ENCODE assay signal across 12 cellular contexts in the genomic region with DNA sequence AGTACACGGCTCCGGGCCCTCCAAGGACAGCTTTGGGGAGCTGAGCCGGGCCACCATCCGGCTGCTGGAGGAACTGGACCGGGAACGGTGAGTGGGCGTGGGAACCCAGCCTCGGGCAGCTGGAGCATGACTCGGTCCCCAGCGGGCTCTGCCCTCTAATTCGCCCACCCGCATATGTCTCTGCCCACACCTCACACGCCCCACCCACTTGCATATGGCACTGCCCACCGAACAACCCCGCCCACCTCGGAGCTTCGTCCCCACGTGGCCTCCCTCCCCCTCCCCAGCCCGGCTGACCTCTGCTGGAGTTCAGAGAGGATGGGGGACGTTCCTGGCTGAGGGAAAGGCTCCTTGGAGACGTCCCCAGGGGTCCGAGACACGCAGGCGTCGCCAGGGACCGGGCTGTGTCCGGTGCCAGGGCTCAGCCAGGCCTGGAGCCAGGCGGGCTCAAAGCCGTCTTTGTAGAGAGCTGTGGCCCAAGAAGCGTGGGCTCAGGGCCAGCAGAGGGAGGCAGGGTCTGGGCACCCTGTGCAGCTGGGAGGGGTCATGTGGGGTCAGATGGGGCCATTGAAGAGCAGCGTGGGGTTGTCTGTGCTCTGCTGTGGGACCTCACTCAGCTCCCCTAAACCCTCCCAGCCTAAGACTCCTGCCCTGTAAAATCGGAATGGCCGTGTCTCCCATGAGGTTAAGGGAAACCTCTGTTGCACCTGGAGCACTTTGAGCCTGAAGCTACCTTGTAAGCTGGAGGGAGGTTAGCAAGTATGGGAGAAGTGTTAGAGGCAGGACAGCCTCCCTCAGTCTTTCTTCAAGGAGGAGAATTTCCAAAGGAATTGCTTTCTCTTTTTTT. TPM values are rescaled to one million over a fixed set of nuclear protein-coding genes. Genes with fewer than 3 reads are reported as not detected.
DNase-seq lines count a peak whose midpoint lies in the region; ATAC-seq and TF ChIP-seq lines count a peak whose summit lies in the region.
"Had no signal": no experiment of that assay in that cellular context is flagged by ENCODE, and none has a peak within 500 bp of the region (broad histone marks: within the 10 kb centered on the region; RNA-seq: fewer than 3 reads in every experiment).

No MANE protein-coding gene starts in this region.

- H3K27me3 Mint-ChIP-seq in T-helper 17 cell (peaks cover 38% of the 10 kb centered on the region), glutamatergic neuron (ENCODE audit: unreplicated experiment) (peaks cover 18% of the 10 kb centered on the region)
- peaks cover 47% of the 10 kb centered on the region for H3K27me3 Mint-ChIP-seq in activated T-helper 1 cell treated with anti-CD3 and anti-CD28 coated beads, Interleukin-12 subunit alpha, Interleukin-12 subunit beta, Interleukin-2, Interleukin-4 antibody, amounts not matched to agents 30 ng/mL and 10 ng/mL and 1 ng/mL, durations not matched to agents 14 hours and 24 hours and 36 hours (ENCODE audit: insufficient read depth)

- no peak overlapping the region for H3K27ac Mint-ChIP-seq in T-helper 17 cell
- no peak overlapping the region for H3K27ac Mint-ChIP-seq in glutamatergic neuron (ENCODE audit: unreplicated experiment)
- H3K27ac Mint-ChIP-seq in activated T-helper 1 cell treated with anti-CD3 and anti-CD28 coated beads, Interleukin-12 subunit alpha, Interleukin-12 subunit beta, Interleukin-2, Interleukin-4 antibody, amounts not matched to agents 30 ng/mL and 10 ng/mL and 1 ng/mL, durations not matched to agents 14 hours and 24 hours and 36 hours, result no peak overlapping the region
- H3K27ac Mint-ChIP-seq: progenitor cell of endocrine pancreas had no signal

- peaks cover 11% of the 10 kb centered on the region for H3K36me3 Mint-ChIP-seq in T-helper 17 cell (ENCODE audit: low read depth)
- H3K36me3 Mint-ChIP-seq in glutamatergic neuron (ENCODE audit: unreplicated experiment), result peaks cover 6% of the 10 kb centered on the region
- H3K36me3 Mint-ChIP-seq in activated T-helper 1 cell treated with anti-CD3 and anti-CD28 coated beads, Interleukin-12 subunit alpha, Interleukin-12 subunit beta, Interleukin-2, Interleukin-4 antibody, amounts not matched to agents 30 ng/mL and 10 ng/mL and 1 ng/mL, durations not matched to agents 14 hours and 24 hours and 36 hours (ENCODE audit: low read depth), result no peaks in the 10 kb centered on the region

- peak overlapping the region; percentile 70 for H3K4me3 Mint-ChIP-seq in T-helper 17 cell
- peak overlapping the region; percentile 67 for H3K4me3 Mint-ChIP-seq in glutamatergic neuron (ENCODE audit: unreplicated experiment)
- no peak overlapping the region for H3K4me3 Mint-ChIP-seq in activated T-helper 1 cell treated with anti-CD3 and anti-CD28 coated beads, Interleukin-12 subunit alpha, Interleukin-12 subunit beta, Interleukin-2, Interleukin-4 antibody, amounts not matched to agents 30 ng/mL and 10 ng/mL and 1 ng/mL, durations not matched to agents 14 hours and 24 hours and 36 hours

- H3K4me3 ChIP-seq in left ventricle myocardium inferior (no peak overlapping the region), aorta (ENCODE audit: low read length in 2 of 2) (no peak overlapping the region)

- DNase-seq in left cardiac atrium, result peak; percentile 57
- no peak for DNase-seq in left ventricle myocardium inferior
- DNase-seq in T-helper 17 cell, result no peak
- DNase-seq in glutamatergic neuron, result peak; percentile 51
- DNase-seq in aorta, result no peak
- no peak for DNase-seq in activated T-helper 1 cell treated with anti-CD3 and anti-CD28 coated beads, Interleukin-12 subunit alpha, Interleukin-12 subunit beta, Interleukin-2, Interleukin-4 antibody, amounts not matched to agents 30 ng/mL and 10 ng/mL and 1 ng/mL, durations not matched to agents 14 hours and 24 hours and 36 hours (ENCODE audit: low spot score)
- DNase-seq in HuH-7 (ENCODE audit: low spot score), result no peak
- DNase-seq: Caco-2; stimulated activated naive CD4-positive, alpha-beta T cell treated with Interleukin-2 at 50 U/mL for 16 hours had no signal

- H3K27me3 ChIP-seq in left ventricle myocardium inferior (ENCODE audit: low read depth), result peaks cover 99% of the 10 kb centered on the region
- no peaks in the 10 kb centered on the region for H3K27me3 ChIP-seq in aorta (ENCODE audit: control insufficient read depth in 1 of 2, insufficient read depth in 2 of 2, low read length in 1 of 2)

- ATAC-seq in left cardiac atrium, result peak; percentile 27 to 80
- no peak for ATAC-seq in T-helper 17 cell
- ATAC-seq in aorta (ENCODE audit: low FRiP score), result peak; percentile 19
- no peak for ATAC-seq in HG03280 (IDR thresholded peaks at IDR 0.05; ENCODE audit: unreplicated experiment)
- ATAC-seq: Panc1 had no signal

- peaks cover 23% of the 10 kb centered on the region for H3K9me3 Mint-ChIP-seq in glutamatergic neuron (ENCODE audit: unreplicated experiment)
- H3K9me3 Mint-ChIP-seq in activated T-helper 1 cell treated with anti-CD3 and anti-CD28 coated beads, Interleukin-12 subunit alpha, Interleukin-12 subunit beta, Interleukin-2, Interleukin-4 antibody, amounts not matched to agents 30 ng/mL and 10 ng/mL and 1 ng/mL, durations not matched to agents 14 hours and 24 hours and 36 hours, result no peaks in the 10 kb centered on the region

- 3 to 4% methylated on average over 30 to 33 of the region's 33 CpGs for WGBS in aorta, 2 donors

- H3K9me3 ChIP-seq in left ventricle myocardium inferior (replicated peaks), result no peaks in the 10 kb centered on the region
- H3K9me3 ChIP-seq in T-helper 17 cell (ENCODE audit: control insufficient read depth, low read length, poor library complexity, severe bottlenecking), result no peaks in the 10 kb centered on the region
- no peaks in the 10 kb centered on the region for H3K9me3 ChIP-seq in aorta (ENCODE audit: control insufficient read depth, low read length)
- H3K9me3 ChIP-seq: Caco-2 had no signal

- TF ChIP-seq CTCF in left ventricle myocardium inferior (IDR thresholded peaks at IDR 0.05; ENCODE audit: borderline replicate concordance), result no peak
- no peak for TF ChIP-seq CTCF in glutamatergic neuron (IDR thresholded peaks at IDR 0.05; ENCODE audit: partially characterized antibody, unreplicated experiment)

- H3K4me1 Mint-ChIP-seq in T-helper 17 cell (peaks cover 17% of the 10 kb centered on the region), glutamatergic neuron (ENCODE audit: low read depth, unreplicated experiment) (peaks cover 15% of the 10 kb centered on the region)
- peaks cover 12% of the 10 kb centered on the region for H3K4me1 Mint-ChIP-seq in activated T-helper 1 cell treated with anti-CD3 and anti-CD28 coated beads, Interleukin-12 subunit alpha, Interleukin-12 subunit beta, Interleukin-2, Interleukin-4 antibody, amounts not matched to agents 30 ng/mL and 10 ng/mL and 1 ng/mL, durations not matched to agents 14 hours and 24 hours and 36 hours (ENCODE audit: low read depth)

- H3K4me1 ChIP-seq in left ventricle myocardium inferior (peaks cover 48% of the 10 kb centered on the region), aorta (ENCODE audit: control insufficient read depth in 1 of 2, insufficient read depth in 2 of 2, low read length in 2 of 2) (no peaks in the 10 kb centered on the region)
- H3K4me1 ChIP-seq: Caco-2 had no signal

- no peak overlapping the region for H3K27ac ChIP-seq in left ventricle myocardium inferior (replicated peaks)
- H3K27ac ChIP-seq in aorta (ENCODE audit: low read depth in 1 of 2, low read length in 2 of 2), result no peak overlapping the region

- intact Hi-C loops in left cardiac atrium (cut with DNase I) (loop anchor here in 1 of 2 donors (10.0 kb wide), 1 partner anchor 169 kb away; the partner anchor contains the start of gene EFNA2), left ventricle myocardium inferior (cut with micrococcal nuclease) (no loop called here), aorta (cut with DNase I) (no loop called here)
- intact Hi-C loops in activated T-helper 1 cell treated with anti-CD3 and anti-CD28 coated beads, Interleukin-12 subunit alpha, Interleukin-12 subunit beta, Interleukin-2, Interleukin-4 antibody, amounts not matched to agents 30 ng/mL and 10 ng/mL and 1 ng/mL, durations not matched to agents 14 hours and 24 hours and 36 hours (cut with micrococcal nuclease), result loop anchor here (2.0 kb wide), 1 partner anchor 17 kb away; no protein-coding TSS in a partner anchor

- H3K36me3 ChIP-seq in left ventricle myocardium inferior (no peaks in the 10 kb centered on the region), aorta (ENCODE audit: control insufficient read depth in 1 of 2, insufficient read depth in 2 of 2, low read length in 1 of 2) (no peaks in the 10 kb centered on the region)

RNA-seq across cellular contexts. Expression of gene APC2, which starts 3.8 kb away (rescaled TPM):
- total RNA-seq in left cardiac atrium (under 1 TPM; 0.18 to 0.21 TPM), left ventricle myocardium inferior (0.22 TPM), T-helper 17 cell (under 1 TPM; 0.07 to 0.44 TPM), glutamatergic neuron (ENCODE audit: unreplicated experiment) (371 TPM), aorta (under 1 TPM; 0.26 to 0.42 TPM)
- under 1 TPM in 1 of 2 donors, not detected in 1; 0.03 TPM for polyA plus RNA-seq in aorta
- total RNA-seq in activated T-helper 1 cell treated with anti-CD3 and anti-CD28 coated beads, Interleukin-12 subunit alpha, Interleukin-12 subunit beta, Interleukin-2, Interleukin-4 antibody, amounts not matched to agents 30 ng/mL and 10 ng/mL and 1 ng/mL, durations not matched to agents 14 hours and 24 hours and 36 hours, result 0.16 and 0.17 TPM in 2 replicates

RNA-seq across cellular contexts. Expression of gene RPS15, which starts 15.6 kb away (rescaled TPM):
- total RNA-seq in left cardiac atrium (100 to 1,000 TPM; 714 to 737 TPM), left ventricle myocardium inferior (588 TPM), T-helper 17 cell (1,000 to 10,000 TPM; 1,653 to 1,678 TPM), glutamatergic neuron (ENCODE audit: unreplicated experiment) (603 TPM), aorta (100 to 1,000 TPM; 707 to 750 TPM)
- 1,000 to 10,000 TPM; 2,784 to 2,878 TPM for polyA plus RNA-seq in aorta
- 1,387 and 1,455 TPM in 2 replicates for total RNA-seq in activated T-helper 1 cell treated with anti-CD3 and anti-CD28 coated beads, Interleukin-12 subunit alpha, Interleukin-12 subunit beta, Interleukin-2, Interleukin-4 antibody, amounts not matched to agents 30 ng/mL and 10 ng/mL and 1 ng/mL, durations not matched to agents 14 hours and 24 hours and 36 hours

RNA-seq across cellular contexts. Expression of gene C19orf25, which starts 25.3 kb away (rescaled TPM):
- 10 to 100 TPM; 16.1 to 18.9 TPM for total RNA-seq in left cardiac atrium
- 16.1 TPM for total RNA-seq in left ventricle myocardium inferior
- total RNA-seq in T-helper 17 cell, result 10 to 100 TPM; 24.3 to 29.0 TPM
- total RNA-seq in glutamatergic neuron (ENCODE audit: unreplicated experiment), result 29.2 TPM
- 10 to 100 TPM; 19.7 to 26.0 TPM for total RNA-seq in aorta
- 10 to 100 TPM; 19.0 to 33.5 TPM for polyA plus RNA-seq in aorta
- 37.1 and 38.5 TPM in 2 replicates for total RNA-seq in activated T-helper 1 cell treated with anti-CD3 and anti-CD28 coated beads, Interleukin-12 subunit alpha, Interleukin-12 subunit beta, Interleukin-2, Interleukin-4 antibody, amounts not matched to agents 30 ng/mL and 10 ng/mL and 1 ng/mL, durations not matched to agents 14 hours and 24 hours and 36 hours

RNA-seq across cellular contexts. Expression of gene PCSK4, which starts 36.4 kb away (rescaled TPM):
- total RNA-seq in left cardiac atrium, result 1 to 10 TPM in 1 of 2 donors, under 1 TPM in 1; 0.89 to 1.6 TPM
- total RNA-seq in left ventricle myocardium inferior, result 1.3 TPM
- 1 to 10 TPM; 3.3 to 4.5 TPM for total RNA-seq in T-helper 17 cell
- total RNA-seq in glutamatergic neuron (ENCODE audit: unreplicated experiment), result 21.2 TPM
- 1 to 10 TPM in 1 of 2 donors, not detected in 1; 3.1 TPM for total RNA-seq in aorta
- 1 to 10 TPM in 1 of 2 donors, under 1 TPM in 1; 0.75 to 6.0 TPM for polyA plus RNA-seq in aorta
- 0.26 and 1.5 TPM in 2 replicates for total RNA-seq in activated T-helper 1 cell treated with anti-CD3 and anti-CD28 coated beads, Interleukin-12 subunit alpha, Interleukin-12 subunit beta, Interleukin-2, Interleukin-4 antibody, amounts not matched to agents 30 ng/mL and 10 ng/mL and 1 ng/mL, durations not matched to agents 14 hours and 24 hours and 36 hours

RNA-seq across cellular contexts. Expression of gene REEP6, which starts 37.2 kb away (rescaled TPM):
- total RNA-seq in left cardiac atrium (1 to 10 TPM; 2.2 to 2.3 TPM), left ventricle myocardium inferior (1.9 TPM), T-helper 17 cell (1 to 10 TPM; 1.8 to 2.3 TPM), glutamatergic neuron (ENCODE audit: unreplicated experiment) (21.5 TPM), aorta (1 to 10 TPM in 1 of 2 donors, under 1 TPM in 1; 0.71 to 1.6 TPM)
- polyA plus RNA-seq in aorta, result 10 to 100 TPM in 1 of 2 donors, 1 to 10 TPM in 1; 2.2 to 16.5 TPM
- 1.4 TPM in 2 replicates for total RNA-seq in activated T-helper 1 cell treated with anti-CD3 and anti-CD28 coated beads, Interleukin-12 subunit alpha, Interleukin-12 subunit beta, Interleukin-2, Interleukin-4 antibody, amounts not matched to agents 30 ng/mL and 10 ng/mL and 1 ng/mL, durations not matched to agents 14 hours and 24 hours and 36 hours

Comparison
In these comparisons a context has a peak if more than half of its experiments do, and no peak if none do; other contexts are left out.
1. DNase-seq: peak in left cardiac atrium (single experiment) and glutamatergic neuron (single experiment); none in left ventricle myocardium inferior (single experiment), T-helper 17 cell (0 of 3), aorta (0 of 2), activated T-helper 1 cell treated with anti-CD3 and anti-CD28 coated beads, Interleukin-12 subunit alpha, Interleukin-12 subunit beta, Interleukin-2, Interleukin-4 antibody, amounts not matched to agents 30 ng/mL and 10 ng/mL and 1 ng/mL, durations not matched to agents 14 hours and 24 hours and 36 hours (single experiment) and HuH-7 (single experiment).
2. ATAC-seq: peak in left cardiac atrium (2 of 2) and aorta (single experiment); none in T-helper 17 cell (single experiment) and HG03280 (single experiment).
3. RNA of gene APC2, which starts 3.8 kb away (total RNA-seq): 371 TPM in glutamatergic neuron (single experiment); 0.07 to 0.44 TPM in T-helper 17 cell, 0.26 to 0.42 TPM in aorta, 0.22 TPM in left ventricle myocardium inferior (single experiment), 0.18 to 0.21 TPM in left cardiac atrium and 0.16 to 0.17 TPM in activated T-helper 1 cell treated with anti-CD3 and anti-CD28 coated beads, Interleukin-12 subunit alpha, Interleukin-12 subunit beta, Interleukin-2, Interleukin-4 antibody, amounts not matched to agents 30 ng/mL and 10 ng/mL and 1 ng/mL, durations not matched to agents 14 hours and 24 hours and 36 hours; every median in the first group is over 100 times any median in the second.